Comparison of ENCODE assay signal across 10 cellular contexts in genomic region chr2:25794544-25795276, GRCh38.
DNase-seq lines count a peak whose midpoint lies in the region; ATAC-seq and TF ChIP-seq lines count a peak whose summit lies in the region.
"Had no signal": no experiment of that assay in that cellular context is flagged by ENCODE, and none has a peak within 500 bp of the region (broad histone marks: within the 10 kb centered on the region; RNA-seq: fewer than 3 reads in every experiment).

No MANE protein-coding gene starts in this region.

- TF ChIP-seq CTCF in GM06990 (IDR thresholded peaks at IDR 0.05; ENCODE audit: insufficient read depth, low read length, poor library complexity, severe bottlenecking) (no peak), chondrocyte (IDR thresholded peaks at IDR 0.05) (no peak), dorsolateral prefrontal cortex (IDR thresholded peaks at IDR 0.05 in 54 of 56, conservative IDR thresholded peaks at IDR 0.05 in 2 of 56; ENCODE audit: low read depth in 1 of 56, partially characterized antibody in 56 of 56) (no peak)

- H3K36me3 Mint-ChIP-seq in chondrocyte (ENCODE audit: low read depth), result peaks cover 16% of the 10 kb centered on the region

- no peak overlapping the region for H3K27ac Mint-ChIP-seq in chondrocyte (ENCODE audit: unreplicated experiment)

- H3K27me3 ChIP-seq in GM06990 (replicated peaks; ENCODE audit: control insufficient read depth, insufficient read depth, low read length) (no peaks in the 10 kb centered on the region), dorsolateral prefrontal cortex (no peaks in the 10 kb centered on the region)

- ATAC-seq in GM19452 (IDR thresholded peaks at IDR 0.05; ENCODE audit: unreplicated experiment), result peak; percentile 74

- intact Hi-C loops in posterior cingulate gyrus (cut with DNase I), result no loop called here
- intact Hi-C loops in dorsolateral prefrontal cortex (cut with DNase I), result no loop called here

- H3K27me3 Mint-ChIP-seq in chondrocyte (ENCODE audit: low read depth), result no peaks in the 10 kb centered on the region

- H3K4me1 Mint-ChIP-seq in chondrocyte (ENCODE audit: low read depth), result peaks cover 6% of the 10 kb centered on the region

- H3K36me3 ChIP-seq in GM06990 (ENCODE audit: control insufficient read depth, insufficient read depth, low read length), result no peaks in the 10 kb centered on the region

- H3K9me3 Mint-ChIP-seq in chondrocyte (ENCODE audit: low read depth), result no peaks in the 10 kb centered on the region

- no peak overlapping the region for H3K27ac ChIP-seq in dorsolateral prefrontal cortex

- DNase-seq in GM06990 (ENCODE audit: extremely low read depth, insufficient read length), result peak; percentile 43
- DNase-seq in Kasumi-1 (lab: John Stamatoyannopoulos, UW), result peak; percentile 43 to 49
- DNase-seq in dermis blood vessel endothelial cell, result peak; percentile 43
- no peak for DNase-seq in COLO668 (lab: John Stamatoyannopoulos, UW; ENCODE audit: unreplicated experiment)
- no peak for DNase-seq in chondrocyte (ENCODE audit: low spot score)
- no peak for DNase-seq in posterior cingulate gyrus
- DNase-seq in dorsolateral prefrontal cortex, result no peak
- DNase-seq: foreskin melanocyte, NCI-H2029 had no signal

- H3K4me3 ChIP-seq in GM06990 (replicated peaks; ENCODE audit: low read depth, low read length) (no peak overlapping the region), dorsolateral prefrontal cortex (no peak overlapping the region)

- H3K4me3 Mint-ChIP-seq in chondrocyte (ENCODE audit: unreplicated experiment), result no peak overlapping the region

Comparison
In these comparisons a context has a peak if more than half of its experiments do, and no peak if none do; other contexts are left out.
1. DNase-seq: peak in GM06990 (single experiment), Kasumi-1 (2 of 2) and dermis blood vessel endothelial cell (single experiment); none in COLO668 (single experiment), chondrocyte (single experiment), posterior cingulate gyrus (0 of 10) and dorsolateral prefrontal cortex (0 of 10).